Comparison of ENCODE assay signal across 14 cellular contexts in genomic region chr12:43306066-43306465, GRCh38.
DNase-seq lines count a peak whose midpoint lies in the region; ATAC-seq and TF ChIP-seq lines count a peak whose summit lies in the region.
"Had no signal": no experiment of that assay in that cellular context is flagged by ENCODE, and none has a peak within 500 bp of the region (broad histone marks: within the 10 kb centered on the region; RNA-seq: fewer than 3 reads in every experiment).

No MANE protein-coding gene starts in this region.

- H3K9me3 Mint-ChIP-seq in activated CD4-positive, alpha-beta T cell treated with anti-CD3 and anti-CD28 coated beads for 36 hours (ENCODE audit: low read depth) = peaks cover 2% of the 10 kb centered on the region

- no peak overlapping the region for H3K27ac Mint-ChIP-seq in activated CD4-positive, alpha-beta T cell treated with anti-CD3 and anti-CD28 coated beads for 36 hours

- no peaks in the 10 kb centered on the region for H3K36me3 Mint-ChIP-seq in activated CD4-positive, alpha-beta T cell treated with anti-CD3 and anti-CD28 coated beads for 36 hours (ENCODE audit: low read depth)

- H3K4me3 ChIP-seq in choroid plexus epithelial cell (ENCODE audit: low read depth, low read length) = no peak overlapping the region

- H3K4me1 Mint-ChIP-seq in activated CD4-positive, alpha-beta T cell treated with anti-CD3 and anti-CD28 coated beads for 36 hours = no peaks in the 10 kb centered on the region

- DNase-seq in Caki2 (ENCODE audit: low read depth) (peak; percentile 15), NCI-H226 (peak; percentile 99), choroid plexus epithelial cell (ENCODE audit: low read depth) (peak; percentile 98), non-pigmented ciliary epithelial cell (ENCODE audit: low read depth) (peak; percentile 98)
- DNase-seq in activated CD4-positive, CD25-positive, alpha-beta regulatory T cell treated with anti-CD3 and anti-CD28 coated beads, Interleukin-2, amount 50 U/mL, for 72 hours = no peak
- DNase-seq in activated CD4-positive, alpha-beta T cell treated with anti-CD3 and anti-CD28 coated beads for 36 hours = no peak
- DNase-seq: activated CD4-positive, alpha-beta T cell treated with anti-CD3 and anti-CD28 coated beads for 48 hours; activated effector memory CD4-positive, alpha-beta T cell treated with anti-CD3 and anti-CD28 coated beads, Interleukin-2, amount 50 U/mL, for 16 hours; left cardiac atrium; NCI-H2081 treated with DMSO at 0.1 percent for 48 hours; retina had no signal

- ATAC-seq in HG03460 (IDR thresholded peaks at IDR 0.05; ENCODE audit: unreplicated experiment) = no peak
- ATAC-seq in activated CD4-positive, alpha-beta T cell treated with anti-CD3 and anti-CD28 coated beads for 36 hours = no peak
- ATAC-seq in GM18511 (IDR thresholded peaks at IDR 0.05; ENCODE audit: unreplicated experiment) = no peak
- ATAC-seq: Right ventricle myocardium inferior had no signal

- POLR2A ChIA-PET in activated CD4-positive, alpha-beta T cell treated with anti-CD3 and anti-CD28 coated beads for 36 hours (lab: Charles Lee) = no interaction called here

- in situ Hi-C loops in Caki2 (cut with HindIII; ENCODE audit: low pct_unique_long_range_greater_than_20kb, low sequenced_read_pairs) = no loop called here

- CTCF ChIA-PET in activated CD4-positive, alpha-beta T cell treated with anti-CD3 and anti-CD28 coated beads for 36 hours (lab: Charles Lee) = no interaction called here

- TF ChIP-seq CTCF in choroid plexus epithelial cell (conservative IDR thresholded peaks at IDR 0.05; ENCODE audit: low read depth, low read length) = no peak

- intact Hi-C loops in activated CD4-positive, alpha-beta T cell treated with anti-CD3 and anti-CD28 coated beads for 36 hours (cut with DNase I, micrococcal nuclease) = no loop called here

- H3K27me3 Mint-ChIP-seq in activated CD4-positive, alpha-beta T cell treated with anti-CD3 and anti-CD28 coated beads for 36 hours = no peaks in the 10 kb centered on the region

- no peak overlapping the region for H3K4me3 Mint-ChIP-seq in activated CD4-positive, alpha-beta T cell treated with anti-CD3 and anti-CD28 coated beads for 36 hours

Comparison
In these comparisons a context has a peak if more than half of its experiments do, and no peak if none do; other contexts are left out.
1. DNase-seq: peak in Caki2 (single experiment), NCI-H226 (single experiment), choroid plexus epithelial cell (single experiment) and non-pigmented ciliary epithelial cell (single experiment); none in activated CD4-positive, CD25-positive, alpha-beta regulatory T cell treated with anti-CD3 and anti-CD28 coated beads, Interleukin-2, amount 50 U/mL, for 72 hours (single experiment) and activated CD4-positive, alpha-beta T cell treated with anti-CD3 and anti-CD28 coated beads for 36 hours (single experiment).